8 cellular contexts compared by ENCODE assay signal in the genomic region with DNA sequence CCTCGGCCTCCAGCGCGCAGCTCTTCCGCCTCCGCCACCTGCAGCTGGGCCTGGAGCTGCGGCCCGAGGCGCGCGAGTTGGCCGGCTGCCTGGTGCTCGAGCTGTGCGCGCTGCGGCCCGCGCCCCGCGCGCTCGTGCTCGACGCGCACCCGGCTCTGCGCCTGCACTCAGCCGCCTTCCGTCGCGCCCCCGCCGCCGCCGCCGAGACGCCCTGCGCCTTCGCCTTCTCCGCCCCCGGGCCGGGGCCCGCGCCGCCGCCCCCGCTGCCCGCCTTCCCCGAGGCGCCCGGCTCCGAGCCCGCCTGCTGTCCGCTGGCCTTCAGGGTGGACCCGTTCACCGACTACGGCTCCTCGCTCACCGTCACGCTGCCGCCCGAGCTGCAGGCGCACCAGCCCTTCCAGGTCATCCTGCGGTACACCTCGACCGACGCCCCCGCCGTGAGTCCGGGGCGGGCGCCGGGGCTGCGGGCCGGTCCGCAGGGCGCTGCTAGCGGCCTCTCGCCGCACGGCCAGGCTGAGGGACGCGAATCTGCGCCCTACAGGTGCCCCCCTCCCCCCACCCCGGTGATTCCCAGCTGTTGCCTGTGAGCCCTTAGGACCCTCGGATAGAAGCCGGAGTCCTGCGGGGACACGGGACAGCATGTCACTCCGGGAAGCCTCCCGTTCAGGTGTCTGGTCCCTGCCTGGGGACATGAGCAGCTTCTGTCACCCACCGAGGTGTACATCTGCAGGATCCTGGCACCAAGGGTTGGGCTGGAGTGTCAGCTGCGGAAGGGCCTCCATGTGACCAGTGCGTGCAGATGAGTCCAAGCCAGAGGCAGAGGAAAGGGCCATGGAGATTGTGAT. TPM values are rescaled to one million over a fixed set of nuclear protein-coding genes. Genes with fewer than 3 reads are reported as not detected.
DNase-seq lines count a peak whose midpoint lies in the region; ATAC-seq and TF ChIP-seq lines count a peak whose summit lies in the region.

No MANE protein-coding gene starts in this region.

- H3K4me1 Mint-ChIP-seq in CD14-positive monocyte: peaks cover 61% of the 10 kb centered on the region

- intact Hi-C loops in CD14-positive monocyte (cut with micrococcal nuclease): no loop called here

- no peaks in the 10 kb centered on the region for H3K9me3 Mint-ChIP-seq in CD14-positive monocyte

- H3K4me3 ChIP-seq in skeletal muscle cell (ENCODE audit: low read depth, low read length): peak overlapping the region; percentile 52

- H3K36me3 Mint-ChIP-seq in CD14-positive monocyte: peaks cover 20 to 39% of the 10 kb centered on the region in 2 donors

- DNase-seq in CD14-positive monocyte (ENCODE audit: low spot score) (peak; percentile 61), HUDEP-2 (lab: John Stamatoyannopoulos, UW; ENCODE audit: unreplicated experiment in 76 of 76) (peak in 43 of 76 experiments; percentile 18 to 62 (median 40)), T-helper 1 cell (peak; percentile 37 to 69 (median 43)), T47D (ENCODE audit: low read depth in 1 of 2, low spot score in 1 of 2) (peak; percentile 33 to 66), iPS-NIHi11 (ENCODE audit: low spot score) (peak; percentile 71), skeletal muscle cell (ENCODE audit: low read depth) (no peak)

- H3K27me3 Mint-ChIP-seq in CD14-positive monocyte (ENCODE audit: low read depth in 3 of 3): peaks cover 0 to 3% (median 2%) of the 10 kb centered on the region in 3 donors

- in situ Hi-C loops in T47D (cut with HindIII; ENCODE audit: low pct_unique_long_range_greater_than_20kb, low sequenced_read_pairs): no loop called here

- peak; percentile 23 for ATAC-seq in GM19035 (IDR thresholded peaks at IDR 0.05; ENCODE audit: unreplicated experiment)
- ATAC-seq in GM21737 (IDR thresholded peaks at IDR 0.05; ENCODE audit: unreplicated experiment): no peak

- no peak for TF ChIP-seq CTCF in CD14-positive monocyte (IDR thresholded peaks at IDR 0.05)

- H3K4me3 Mint-ChIP-seq in CD14-positive monocyte: peak overlapping the region; percentile 82 to 92

- H3K27ac Mint-ChIP-seq in CD14-positive monocyte: peak overlapping the region; percentile 68 to 88 (median 83)

RNA-seq across cellular contexts. Expression of gene RNPEPL1, which starts 0.6 kb away (rescaled TPM):
- 10 to 100 TPM; 15.4 to 36.4 TPM for polyA plus RNA-seq in CD14-positive monocyte

RNA-seq across cellular contexts. Expression of gene DUSP28, which starts 8.7 kb away (rescaled TPM):
- 10 to 100 TPM; 17.1 to 17.7 TPM for polyA plus RNA-seq in CD14-positive monocyte

RNA-seq across cellular contexts. Expression of gene ANKMY1, which starts 11.1 kb away (rescaled TPM):
- polyA plus RNA-seq in CD14-positive monocyte: 1 to 10 TPM; 2.1 to 2.9 TPM

RNA-seq across cellular contexts. Expression of gene CAPN10, which starts 17.6 kb away (rescaled TPM):
- 1 to 10 TPM; 7.3 to 7.4 TPM for polyA plus RNA-seq in CD14-positive monocyte

RNA-seq across cellular contexts. Expression of gene GPR35, which starts 56.4 kb away (rescaled TPM):
- polyA plus RNA-seq in CD14-positive monocyte: 10 to 100 TPM; 30.6 to 36.3 TPM
